ENCODE assay signal across 14 cellular contexts in the genomic region with DNA sequence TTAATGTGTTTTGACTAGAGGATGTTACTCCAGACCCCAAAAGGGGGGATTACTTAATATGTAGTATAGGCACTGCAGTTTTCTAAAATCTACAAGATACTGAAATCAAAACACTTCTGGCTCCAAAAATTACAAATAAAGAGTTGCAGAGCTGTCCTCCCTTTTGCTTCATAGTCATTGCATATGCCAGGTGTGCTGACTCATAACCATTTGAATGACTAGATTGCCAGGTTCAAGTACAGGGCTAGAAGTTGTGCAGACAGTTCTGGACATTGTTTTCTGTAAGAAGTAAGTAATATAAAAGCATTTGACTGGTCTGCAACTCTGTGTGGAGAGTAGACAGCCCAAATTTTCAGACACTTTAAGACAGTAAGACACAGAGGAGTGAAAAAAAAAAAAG. TPM values are rescaled to one million over a fixed set of nuclear protein-coding genes. Genes with fewer than 3 reads are reported as not detected.
DNase-seq lines count a peak whose midpoint lies in the region; ATAC-seq and TF ChIP-seq lines count a peak whose summit lies in the region.
"Had no signal": no experiment of that assay in that cellular context is flagged by ENCODE, and none has a peak within 500 bp of the region (broad histone marks: within the 10 kb centered on the region; RNA-seq: fewer than 3 reads in every experiment).

No MANE protein-coding gene starts in this region.

- intact Hi-C loops in Caco-2 (cut with micrococcal nuclease; ENCODE audit: unreplicated experiment) = loop anchor here (2.0 kb wide), 1 partner anchor 58 kb away; no protein-coding TSS in a partner anchor

- H3K4me3 ChIP-seq in fibroblast of pulmonary artery (replicated peaks; ENCODE audit: low read depth, low read length) (no peak overlapping the region), Caco-2 (ENCODE audit: low read depth, low read length) (no peak overlapping the region)
- H3K4me3 ChIP-seq: lower lobe of right lung, transverse colon had no signal

- TF ChIP-seq CTCF in fibroblast of pulmonary artery (IDR thresholded peaks at IDR 0.05; ENCODE audit: low read length, missing control alignments) (no peak), Caco-2 (IDR thresholded peaks at IDR 0.05; ENCODE audit: insufficient read depth in 1 of 2, low read depth in 1 of 2, low read length in 1 of 2, severe bottlenecking in 1 of 2, unreplicated experiment in 1 of 2) (no peak)

- ATAC-seq in GM18502 (IDR thresholded peaks at IDR 0.05; ENCODE audit: poor library complexity, unreplicated experiment) (peak; percentile 44), GM21526 (IDR thresholded peaks at IDR 0.05; ENCODE audit: low FRiP score, unreplicated experiment) (peak; percentile 42), GM21390 (IDR thresholded peaks at IDR 0.05; ENCODE audit: unreplicated experiment) (no peak), HG02840 (IDR thresholded peaks at IDR 0.05; ENCODE audit: low FRiP score, unreplicated experiment) (no peak)
- ATAC-seq: esophagus mucosa, lower lobe of right lung, natural killer cell had no signal

- POLR2A ChIA-PET in Caco-2 (lab: Charles Lee) = no interaction called here

- H3K36me3 Mint-ChIP-seq in Caco-2 (ENCODE audit: insufficient read depth, unreplicated experiment) = peaks cover 5% of the 10 kb centered on the region
- H3K36me3 Mint-ChIP-seq: natural killer cell had no signal

- H3K9me3 ChIP-seq in Caco-2 = no peaks in the 10 kb centered on the region
- H3K9me3 ChIP-seq: lower lobe of right lung, transverse colon had no signal

- no peak overlapping the region for H3K27ac Mint-ChIP-seq in Caco-2 (ENCODE audit: unreplicated experiment)

- H3K4me1 Mint-ChIP-seq in Caco-2 (ENCODE audit: low read depth, unreplicated experiment) = peaks cover 14% of the 10 kb centered on the region

- H3K9me3 Mint-ChIP-seq in Caco-2 (ENCODE audit: unreplicated experiment) = no peaks in the 10 kb centered on the region
- H3K9me3 Mint-ChIP-seq: natural killer cell had no signal

- peak; percentile 19 for DNase-seq in NCI-H226
- DNase-seq in fibroblast of pulmonary artery (ENCODE audit: low read depth) = peak; percentile 51
- DNase-seq in Caco-2 = no peak
- DNase-seq in kidney glomerular epithelial cell (lab: John Stamatoyannopoulos, UW) = no peak
- DNase-seq: activated naive CD4-positive, alpha-beta T cell treated with anti-CD3 and anti-CD28 coated beads, Interleukin-2, amount 50 U/mL, for 16 hours; DMS 273 treated with DMSO at 0.1 percent for 48 hours; lower lobe of right lung; natural killer cell; transverse colon had no signal

- no peaks in the 10 kb centered on the region for H3K36me3 ChIP-seq in Caco-2 (ENCODE audit: control insufficient read depth, insufficient read depth, low read length)
- H3K36me3 ChIP-seq: lower lobe of right lung, transverse colon had no signal

- CTCF ChIA-PET in Caco-2 (lab: Charles Lee) = no interaction called here

- H3K4me1 ChIP-seq in Caco-2 = peaks cover 14% of the 10 kb centered on the region; the same call in 1 of the 2 replicates

- H3K4me3 Mint-ChIP-seq in Caco-2 (ENCODE audit: unreplicated experiment) = no peak overlapping the region
- H3K4me3 Mint-ChIP-seq: natural killer cell had no signal

- BruUV-seq in Caco-2 (replicated peaks; lab: Mats Ljungman, UMichigan) = no TSS peak

- H3K27me3 ChIP-seq in Caco-2 (replicated peaks; ENCODE audit: control insufficient read depth, insufficient read depth, low read length) = no peaks in the 10 kb centered on the region
- H3K27me3 ChIP-seq: transverse colon had no signal

- H3K27me3 Mint-ChIP-seq in Caco-2 (ENCODE audit: insufficient read depth, unreplicated experiment) = no peaks in the 10 kb centered on the region

RNA-seq across cellular contexts. Expression of a gene that starts 6.7 kb away (rescaled TPM):
- total RNA-seq in Caco-2 (2022) = 20.3 and 20.5 TPM in 2 replicates

Comparison
In these comparisons a context has a peak if more than half of its experiments do, and no peak if none do; other contexts are left out.
1. ATAC-seq: peak in GM18502 (single experiment) and GM21526 (single experiment); none in GM21390 (single experiment) and HG02840 (single experiment).
2. DNase-seq: peak in NCI-H226 (single experiment) and fibroblast of pulmonary artery (single experiment); none in Caco-2 (0 of 2) and kidney glomerular epithelial cell (single experiment).